ENCODE assay signal across 18 cellular contexts in the genomic region with DNA sequence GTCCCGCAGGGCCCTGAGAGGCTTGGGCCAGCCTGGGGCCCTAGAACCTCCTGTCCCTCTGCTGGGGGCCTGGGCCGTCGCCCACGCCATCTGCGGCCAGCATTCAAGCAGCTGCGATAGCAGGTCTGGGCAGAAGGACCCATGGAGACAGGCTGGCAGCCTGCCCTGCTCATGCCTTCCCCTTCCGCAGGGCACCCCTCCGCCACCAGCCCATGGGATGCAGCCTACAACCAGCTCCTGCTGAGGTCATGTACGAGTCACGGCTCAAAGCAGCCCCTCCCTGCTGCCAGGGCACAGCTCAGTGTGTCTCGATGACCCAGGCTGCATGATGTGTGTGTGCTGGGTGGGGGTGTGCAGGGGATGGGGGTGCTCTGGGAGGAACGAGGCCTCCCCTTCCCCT. TPM values are rescaled to one million over a fixed set of nuclear protein-coding genes. Genes with fewer than 3 reads are reported as not detected.
A peak's percentile ranks its signal among the peaks of the same experiment; 100 is the strongest.
DNase-seq lines count a peak whose midpoint lies in the region; ATAC-seq and TF ChIP-seq lines count a peak whose summit lies in the region.
"Had no signal": no experiment of that assay in that cellular context is flagged by ENCODE, and none has a peak within 500 bp of the region (broad histone marks: within the 10 kb centered on the region; RNA-seq: fewer than 3 reads in every experiment).

No MANE protein-coding gene starts in this region.

- peak overlapping the region in 58 of 59 donors; percentile 11 to 93 (median 81) for H3K27ac ChIP-seq in dorsolateral prefrontal cortex

- DNase-seq in AG20443 (ENCODE audit: low spot score), result peak; percentile 48
- peak; percentile 5 for DNase-seq in HS-5 (ENCODE audit: low read depth)
- peak; percentile 81 to 94 (median 87) for DNase-seq in dorsolateral prefrontal cortex
- peak; percentile 70 for DNase-seq in medulla oblongata (ENCODE audit: extremely low spot score)
- no peak for DNase-seq in GM19240 (ENCODE audit: insufficient read length, low spot score)
- DNase-seq in retina, result no peak
- no peak for DNase-seq in stimulated activated CD4-positive, alpha-beta T cell treated with anti-CD3 and anti-CD28 coated beads, Interleukin-4, amount 100 ng/mL, for 4 hours
- DNase-seq: activated T-cell treated with anti-CD3 and anti-CD28 coated beads for 4 hours; DMS53; glutamatergic neuron; NCI-H1436; NCI-H748 treated with DMSO at 0.1 percent for 48 hours; nephron progenitor cell; stimulated activated CD4-positive, alpha-beta T cell treated with anti-CD3 and anti-CD28 coated beads, Interleukin-15, amount 100 ng/mL, for 24 hours; stimulated activated CD8-positive, alpha-beta memory T cell treated with anti-CD3 and anti-CD28 coated beads, Interleukin-4, amount 100 ng/mL, for 48 hours had no signal

- H3K27me3 ChIP-seq in dorsolateral prefrontal cortex, result no peaks in the 10 kb centered on the region

- no peak overlapping the region for H3K4me3 ChIP-seq in dorsolateral prefrontal cortex

- intact Hi-C loops in dorsolateral prefrontal cortex (cut with DNase I), result no loop called here

- ATAC-seq in GM21737 (IDR thresholded peaks at IDR 0.05; ENCODE audit: unreplicated experiment), result no peak
- ATAC-seq: activated CD4-positive, CD25-positive, alpha-beta regulatory T cell treated with anti-CD3 and anti-CD28 coated beads, Interleukin-2, amount 50 U/mL, for 24 hours; left lobe of liver had no signal

- TF ChIP-seq CTCF in dorsolateral prefrontal cortex (IDR thresholded peaks at IDR 0.05 in 54 of 56, conservative IDR thresholded peaks at IDR 0.05 in 2 of 56; ENCODE audit: low read depth in 1 of 56, partially characterized antibody in 56 of 56), result peak in 6 of 56 donors; percentile 5 to 23 (median 8)

RNA-seq across cellular contexts. Expression of a gene that starts 27.8 kb away (rescaled TPM):
- 10 to 100 TPM; 29.0 to 90.9 (median 44.8) TPM for total RNA-seq in dorsolateral prefrontal cortex

RNA-seq across cellular contexts. Expression of a gene that starts 32.9 kb away (rescaled TPM):
- 100 to 1,000 TPM; 154 to 416 (median 290) TPM for total RNA-seq in dorsolateral prefrontal cortex

RNA-seq across cellular contexts. Expression of a gene that starts 45.2 kb away (rescaled TPM):
- total RNA-seq in dorsolateral prefrontal cortex, result 10 to 100 TPM in 116 of 120 experiments, 1 to 10 TPM in 4; 8.1 to 33.2 (median 16.3) TPM

RNA-seq across cellular contexts. Expression of a gene that starts 53.7 kb away (rescaled TPM):
- 10 to 100 TPM; 31.4 to 85.8 (median 60.7) TPM for total RNA-seq in dorsolateral prefrontal cortex

RNA-seq across cellular contexts. Expression of a gene that starts 54.7 kb away (rescaled TPM):
- 10 to 100 TPM in 117 of 120 experiments, 1 to 10 TPM in 3; 7.7 to 21.5 (median 14.8) TPM for total RNA-seq in dorsolateral prefrontal cortex

Comparison
In these comparisons a context has a peak if more than half of its experiments do, and no peak if none do; other contexts are left out.
1. DNase-seq: peak in AG20443 (single experiment), HS-5 (single experiment), dorsolateral prefrontal cortex (10 of 10) and medulla oblongata (single experiment); none in GM19240 (single experiment), retina (single experiment) and stimulated activated CD4-positive, alpha-beta T cell treated with anti-CD3 and anti-CD28 coated beads, Interleukin-4, amount 100 ng/mL, for 4 hours (0 of 2).